Comparison of ENCODE assay signal across 23 cellular contexts in the genomic region with DNA sequence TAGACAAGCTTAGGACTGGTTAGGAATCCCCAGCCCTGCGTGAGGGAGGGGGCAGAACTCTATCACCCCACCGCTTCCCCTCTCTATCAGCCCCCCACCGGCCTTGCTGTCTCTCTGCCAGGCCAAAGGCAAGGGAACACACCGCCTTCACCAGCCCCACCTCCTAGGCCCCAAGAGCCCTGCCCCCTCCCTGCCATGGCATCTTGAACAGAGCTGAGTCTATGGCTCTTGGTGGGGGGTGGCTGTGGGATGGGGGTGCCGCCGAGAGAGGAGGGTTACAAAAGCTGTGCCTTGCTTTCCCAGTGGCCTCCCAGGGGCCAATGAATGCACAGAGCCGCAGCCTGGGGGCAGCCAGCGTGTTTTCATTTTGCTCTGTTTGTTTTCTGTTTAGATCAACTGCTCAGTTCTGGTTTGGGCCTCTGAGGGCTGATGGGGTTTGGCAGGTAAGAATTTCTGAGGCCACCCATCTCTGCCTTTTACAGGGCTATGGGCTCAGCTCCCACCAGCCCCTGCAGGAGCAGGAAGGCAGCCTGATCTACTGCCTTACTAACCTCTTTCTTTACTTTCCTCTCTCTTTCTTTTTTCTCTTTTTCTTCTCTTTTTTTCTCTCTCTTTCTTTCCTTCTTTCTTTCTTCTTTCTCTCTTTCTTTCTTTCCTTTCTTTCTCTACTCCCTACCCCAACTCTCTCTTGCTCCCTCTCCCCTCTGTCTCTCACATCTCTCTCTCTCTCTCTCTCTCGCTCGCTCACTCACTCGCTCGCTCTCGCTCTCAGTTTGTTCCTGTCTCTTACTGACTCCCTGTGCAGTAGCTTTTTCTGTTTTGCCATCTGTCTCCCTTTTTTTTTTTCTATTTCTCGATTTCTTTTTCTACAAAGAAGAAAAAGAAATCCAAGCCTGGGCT.
"Had no signal": no experiment of that assay in that cellular context is flagged by ENCODE, and none has a peak within 500 bp of the region (broad histone marks: within the 10 kb centered on the region; RNA-seq: fewer than 3 reads in every experiment).

No MANE protein-coding gene starts in this region.

- H3K27me3 ChIP-seq: suprapubic skin, transverse colon had no signal

- H3K4me1 Mint-ChIP-seq: activated CD4-positive, alpha-beta T cell treated with anti-CD3 and anti-CD28 coated beads, Interleukin-2, amount 10 ng/mL, durations not matched to agents 7 days and 5 days had no signal

- H3K4me3 Mint-ChIP-seq: activated CD4-positive, alpha-beta T cell treated with anti-CD3 and anti-CD28 coated beads, Interleukin-2, amount 10 ng/mL, durations not matched to agents 7 days and 5 days; activated CD8-positive, alpha-beta T cell treated with anti-CD3 and anti-CD28 coated beads, Interleukin-2, amount 10 ng/mL, durations not matched to agents 7 days and 5 days; naive thymus-derived CD8-positive, alpha-beta T cell; stimulated activated naive CD8-positive, alpha-beta T cell treated with anti-CD3 and anti-CD28 coated beads, Interleukin-15, Interleukin-2, amounts not matched to agents 100 ng/mL and 50 ng/mL, for 24 hours had no signal

- H3K4me1 ChIP-seq: prostate gland, transverse colon had no signal

- ATAC-seq: activated CD8-positive, alpha-beta T cell treated with anti-CD3 and anti-CD28 coated beads, Interleukin-2, amount 10 ng/mL, durations not matched to agents 7 days and 5 days; esophagus mucosa; left cardiac atrium; naive thymus-derived CD8-positive, alpha-beta T cell; right cardiac atrium had no signal

- H3K27me3 Mint-ChIP-seq: activated CD4-positive, alpha-beta T cell treated with anti-CD3 and anti-CD28 coated beads, Interleukin-2, amount 10 ng/mL, durations not matched to agents 7 days and 5 days; naive thymus-derived CD8-positive, alpha-beta T cell; stimulated activated naive CD8-positive, alpha-beta T cell treated with anti-CD3 and anti-CD28 coated beads, Interleukin-15, Interleukin-2, amounts not matched to agents 100 ng/mL and 50 ng/mL, for 24 hours had no signal

- H3K36me3 ChIP-seq: prostate gland, suprapubic skin, transverse colon had no signal

- H3K36me3 Mint-ChIP-seq: naive thymus-derived CD8-positive, alpha-beta T cell had no signal

- H3K4me3 ChIP-seq: prostate gland, skin epidermis, suprapubic skin, transverse colon had no signal

- H3K9me3 ChIP-seq: prostate gland, suprapubic skin, transverse colon had no signal

- H3K9me3 Mint-ChIP-seq: activated CD4-positive, alpha-beta T cell treated with anti-CD3 and anti-CD28 coated beads, Interleukin-2, amount 10 ng/mL, durations not matched to agents 7 days and 5 days; naive thymus-derived CD8-positive, alpha-beta T cell; stimulated activated naive CD8-positive, alpha-beta T cell treated with anti-CD3 and anti-CD28 coated beads, Interleukin-15, Interleukin-2, amounts not matched to agents 100 ng/mL and 50 ng/mL, for 24 hours had no signal

- DNase-seq: activated CD4-positive, alpha-beta T cell treated with anti-CD3 and anti-CD28 coated beads, Interleukin-2, amount 10 ng/mL, durations not matched to agents 7 days and 5 days; activated CD4-positive, CD25-positive, alpha-beta regulatory T cell; activated CD8-positive, alpha-beta memory T cell treated with anti-CD3 and anti-CD28 coated beads, Interleukin-2, amount 50 U/mL, for 4 hours; activated CD8-positive, alpha-beta T cell treated with anti-CD3 and anti-CD28 coated beads, Interleukin-2, amount 10 ng/mL, durations not matched to agents 7 days and 5 days; activated effector memory CD4-positive, alpha-beta T cell treated with Interleukin-2 at 50 U/mL for 16 hours; activated naive CD4-positive, alpha-beta T cell treated with anti-CD3 and anti-CD28 coated beads, Interleukin-2, amount 50 U/mL, for 16 hours; activated T-cell treated with anti-CD3 and anti-CD28 coated beads, Interleukin-2, amount 50 U/mL, for 48 hours; aorta; cortex of kidney; effector CD4-positive, alpha-beta T cell; left cardiac atrium; mesendoderm; naive thymus-derived CD8-positive, alpha-beta T cell; occipital lobe; right cardiac atrium; T-helper 1 cell; T-helper 9 cell; transverse colon had no signal

- H3K27ac ChIP-seq: prostate gland, suprapubic skin, transverse colon had no signal

- H3K27ac Mint-ChIP-seq: activated CD4-positive, alpha-beta T cell treated with anti-CD3 and anti-CD28 coated beads, Interleukin-2, amount 10 ng/mL, durations not matched to agents 7 days and 5 days; activated CD8-positive, alpha-beta T cell treated with anti-CD3 and anti-CD28 coated beads, Interleukin-2, amount 10 ng/mL, durations not matched to agents 7 days and 5 days; naive thymus-derived CD8-positive, alpha-beta T cell; stimulated activated naive CD8-positive, alpha-beta T cell treated with anti-CD3 and anti-CD28 coated beads, Interleukin-15, Interleukin-2, amounts not matched to agents 100 ng/mL and 50 ng/mL, for 24 hours had no signal
